In the genomic region with DNA sequence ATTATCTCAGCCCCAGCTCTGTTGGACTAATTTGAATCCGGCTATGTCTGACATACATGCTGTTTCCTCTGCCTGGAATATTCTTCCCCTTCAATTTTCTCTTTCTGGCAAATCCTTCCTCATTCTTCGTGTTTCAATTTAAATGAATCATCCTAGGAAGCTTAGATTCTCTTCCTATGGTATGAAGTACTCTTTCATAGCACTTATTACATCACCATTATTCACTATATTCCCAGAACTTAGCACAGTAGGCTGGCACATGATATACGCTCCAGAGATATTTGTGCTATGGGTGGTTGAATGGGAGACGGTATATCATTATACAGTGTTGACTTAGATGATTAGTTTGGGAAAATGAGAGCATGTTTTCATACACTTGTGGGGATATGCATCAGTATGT, we compare ENCODE assay signal across 22 cellular contexts.
DNase-seq lines count a peak whose midpoint lies in the region; ATAC-seq, FAIRE-seq and TF ChIP-seq lines count a peak whose summit lies in the region.
"Had no signal": no experiment of that assay in that cellular context is flagged by ENCODE, and none has a peak within 500 bp of the region (broad histone marks: within the 10 kb centered on the region; RNA-seq: fewer than 3 reads in every experiment).

No MANE protein-coding gene starts in this region.

- peaks cover 0 to 7% of the 10 kb centered on the region in 2 donors for H3K4me1 ChIP-seq in gastrocnemius medialis

- DNase-seq in H54 (ENCODE audit: insufficient read length, low spot score) (no peak), amniotic epithelial cell (ENCODE audit: low read depth) (peak; percentile 80), fibroblast of mammary gland (ENCODE audit: low read depth) (peak; percentile 84), stromal cell of bone marrow (ENCODE audit: low read depth) (peak; percentile 61), gastrocnemius medialis (no peak), NCI-H446 (lab: John Stamatoyannopoulos, UW) (no peak)
- DNase-seq: activated CD4-positive, alpha-beta T cell treated with anti-CD3 and anti-CD28 coated beads for 48 hours; activated gamma-delta T cell; aorta; CD4-positive, alpha-beta T cell; DMS79 treated with DMSO at 0.1 percent for 48 hours; hippocampal formation; kidney; MV-4-11; NCI-H1930; NCI-H526 treated with DMSO at 0.1 percent for 48 hours; PC-9; stimulated activated CD4-positive, alpha-beta T cell treated with anti-CD3 and anti-CD28 coated beads, Interleukin-15, amount 100 ng/mL, for 24 hours; stimulated activated naive CD4-positive, alpha-beta T cell treated with Interleukin-2 at 50 U/mL for 16 hours; trophoblast cell had no signal

- no peaks in the 10 kb centered on the region for H3K9me3 ChIP-seq in gastrocnemius medialis

- peak; percentile 96 for FAIRE-seq in H54 (lab: Jason Lieb, UNC)
- FAIRE-seq: HepG2, kidney had no signal

- H3K4me3 ChIP-seq in fibroblast of mammary gland (ENCODE audit: control insufficient read depth, low read depth, low read length) (no peak overlapping the region), gastrocnemius medialis (no peak overlapping the region)
- H3K4me3 ChIP-seq: PC-9 had no signal

- no peak for ATAC-seq in gastrocnemius medialis
- no peak for ATAC-seq in GM18867 (IDR thresholded peaks at IDR 0.05; ENCODE audit: unreplicated experiment)
- ATAC-seq: HepG2 had no signal

- no peak overlapping the region for H3K27ac ChIP-seq in gastrocnemius medialis
- H3K27ac ChIP-seq: PC-9 had no signal

- in situ Hi-C loops in gastrocnemius medialis (cut with MboI; ENCODE audit: low sequenced_read_pairs in 4 of 4), result no loop called here

- intact Hi-C loops in gastrocnemius medialis (cut with DNase I; ENCODE audit: low total_unique reads), result no loop called here

- H3K36me3 ChIP-seq in gastrocnemius medialis, result no peaks in the 10 kb centered on the region

- TF ChIP-seq CTCF in fibroblast of mammary gland (conservative IDR thresholded peaks at IDR 0.05; ENCODE audit: control insufficient read depth, insufficient read depth, low read depth, low read length) (no peak), gastrocnemius medialis (IDR thresholded peaks at IDR 0.05 in 4 of 5, conservative IDR thresholded peaks at IDR 0.05 in 1 of 5) (no peak)

- H3K27me3 ChIP-seq in gastrocnemius medialis, result no peaks in the 10 kb centered on the region

- TF ChIP-seq POLR2A in H54 (IDR thresholded peaks at IDR 0.05; ENCODE audit: low read depth, low read length), result no peak
- no peak for TF ChIP-seq POLR2A in gastrocnemius medialis (IDR thresholded peaks at IDR 0.05)

Comparison
In these comparisons a context has a peak if more than half of its experiments do, and no peak if none do; other contexts are left out.
1. DNase-seq: peak in amniotic epithelial cell (single experiment), fibroblast of mammary gland (single experiment) and stromal cell of bone marrow (single experiment); none in H54 (single experiment), gastrocnemius medialis (0 of 2) and NCI-H446 (0 of 2).